ENCODE assay signal across 8 cellular contexts in genomic region chr11:748007-748359, GRCh38. TPM values are rescaled to one million over a fixed set of nuclear protein-coding genes. Genes with fewer than 3 reads are reported as not detected.
A peak's percentile ranks its signal among the peaks of the same experiment; 100 is the strongest.
DNase-seq lines count a peak whose midpoint lies in the region; ATAC-seq and TF ChIP-seq lines count a peak whose summit lies in the region.

No MANE protein-coding gene starts in this region.

- 3 to 4% methylated on average over 18 of the region's 18 CpGs for WGBS in sigmoid colon, 2 donors

- H3K9me3 ChIP-seq in sigmoid colon, result no peaks in the 10 kb centered on the region

- peaks cover 8% of the 10 kb centered on the region for H3K36me3 Mint-ChIP-seq in activated CD4-positive, alpha-beta memory T cell treated with anti-CD3 and anti-CD28 coated beads for 36 hours

- TF ChIP-seq POLR2A in sigmoid colon (IDR thresholded peaks at IDR 0.05), result no peak

- peaks cover 0 to 30% (median 22%) of the 10 kb centered on the region in 4 donors for H3K4me1 ChIP-seq in sigmoid colon

- peaks cover 17% of the 10 kb centered on the region for H3K4me1 Mint-ChIP-seq in activated CD4-positive, alpha-beta memory T cell treated with anti-CD3 and anti-CD28 coated beads for 36 hours (ENCODE audit: low read depth)

- no peaks in the 10 kb centered on the region for H3K27me3 ChIP-seq in sigmoid colon

- peak; percentile 9 for ATAC-seq in HG02588 (IDR thresholded peaks at IDR 0.05; ENCODE audit: unreplicated experiment)
- ATAC-seq in left cardiac atrium, result peak; percentile 5 to 34

- H3K4me3 ChIP-seq in GM12865 (ENCODE audit: low read depth, low read length), result peak overlapping the region; percentile 74
- H3K4me3 ChIP-seq in sigmoid colon, result peak overlapping the region; percentile 76 to 99 (median 97)

- TF ChIP-seq EP300 in sigmoid colon (IDR thresholded peaks at IDR 0.05), result no peak

- no peak for DNase-seq in GM12865 (ENCODE audit: low read depth)
- DNase-seq in activated CD4-positive, alpha-beta memory T cell treated with anti-CD3 and anti-CD28 coated beads for 36 hours, result no peak
- no peak for DNase-seq in left cardiac atrium
- peak; percentile 64 for DNase-seq in sigmoid colon
- no peak for DNase-seq in NCI-H345 (lab: John Stamatoyannopoulos, UW)
- no peak for DNase-seq in NCI-H526 treated with DMSO at 0.1 percent for 48 hours (lab: John Stamatoyannopoulos, UW)
- DNase-seq in HT-29 (ENCODE audit: low spot score), result no peak

- H3K27ac ChIP-seq in sigmoid colon, result peak overlapping the region; percentile 82 to 89 (median 87)

- peak overlapping the region; percentile 54 for H3K27ac Mint-ChIP-seq in activated CD4-positive, alpha-beta memory T cell treated with anti-CD3 and anti-CD28 coated beads for 36 hours

- peak overlapping the region; percentile 81 for H3K4me3 Mint-ChIP-seq in activated CD4-positive, alpha-beta memory T cell treated with anti-CD3 and anti-CD28 coated beads for 36 hours

- POLR2A ChIA-PET in activated CD4-positive, alpha-beta memory T cell treated with anti-CD3 and anti-CD28 coated beads for 36 hours (lab: Charles Lee), result interaction anchor here (0.6 to 2.9 kb wide), 8 partner anchors 9 to 55 kb away, joined by 3 to 13 read pairs (median 3); partner anchors contain the start of gene CEND1

- TF ChIP-seq CTCF in GM12865 (IDR thresholded peaks at IDR 0.05; ENCODE audit: insufficient read depth, low read depth, low read length, missing control alignments) (no peak), sigmoid colon (IDR thresholded peaks at IDR 0.05) (no peak)

- CTCF ChIA-PET in activated CD4-positive, alpha-beta memory T cell treated with anti-CD3 and anti-CD28 coated beads for 36 hours (lab: Charles Lee), result interaction anchor here (1.4 to 3.6 kb wide), 3 partner anchors 14 to 193 kb away, joined by 5 to 16 read pairs (median 7); no protein-coding TSS in a partner anchor

- H3K36me3 ChIP-seq in sigmoid colon, result no peaks in the 10 kb centered on the region

- no peaks in the 10 kb centered on the region for H3K9me3 Mint-ChIP-seq in activated CD4-positive, alpha-beta memory T cell treated with anti-CD3 and anti-CD28 coated beads for 36 hours

- H3K27me3 Mint-ChIP-seq in activated CD4-positive, alpha-beta memory T cell treated with anti-CD3 and anti-CD28 coated beads for 36 hours, result no peaks in the 10 kb centered on the region

- intact Hi-C loops in activated CD4-positive, alpha-beta memory T cell treated with anti-CD3 and anti-CD28 coated beads for 36 hours (cut with micrococcal nuclease), result no loop called here
- intact Hi-C loops in left cardiac atrium (cut with DNase I) (no loop called here), sigmoid colon (cut with DNase I) (loop anchor here (5.0 kb wide), 1 partner anchor 49 kb away; the partner anchor contains the start of gene SLC25A22)

RNA-seq across cellular contexts. Expression of gene TALDO1, which starts 0.7 kb away (rescaled TPM):
- 100 to 1,000 TPM; 284 to 296 TPM for total RNA-seq in activated CD4-positive, alpha-beta memory T cell treated with anti-CD3 and anti-CD28 coated beads for 36 hours
- total RNA-seq in left cardiac atrium, result 100 to 1,000 TPM; 107 to 121 TPM
- 100 to 1,000 TPM in 2 of 4 donors, 10 to 100 TPM in 2; 94.6 to 133 (median 108) TPM for total RNA-seq in sigmoid colon
- 100 to 1,000 TPM; 142 to 177 (median 170) TPM for polyA plus RNA-seq in sigmoid colon
- 669 and 686 TPM in 2 replicates for total RNA-seq in HT-29 (2014; rRNA removed; shearing (Covaris generic))

RNA-seq across cellular contexts. Expression of gene GATD1, which starts 29.3 kb away (rescaled TPM):
- total RNA-seq in activated CD4-positive, alpha-beta memory T cell treated with anti-CD3 and anti-CD28 coated beads for 36 hours, result 10 to 100 TPM; 36.6 to 39.1 TPM
- total RNA-seq in left cardiac atrium (10 to 100 TPM; 29.8 to 43.5 TPM), sigmoid colon (10 to 100 TPM in 3 of 4 donors, 1 to 10 TPM in 1; 6.7 to 26.3 (median 14.9) TPM)
- polyA plus RNA-seq in sigmoid colon, result 10 to 100 TPM in 2 of 3 donors, 1 to 10 TPM in 1; 7.8 to 55.9 (median 40.0) TPM
- 128 and 132 TPM in 2 replicates for total RNA-seq in HT-29 (2014; rRNA removed; shearing (Covaris generic))

RNA-seq across cellular contexts. Expression of gene CEND1, which starts 41.9 kb away (rescaled TPM):
- 1 to 10 TPM in 1 of 2 experiments, under 1 TPM in 1; 0.68 to 1.1 TPM for total RNA-seq in activated CD4-positive, alpha-beta memory T cell treated with anti-CD3 and anti-CD28 coated beads for 36 hours
- total RNA-seq in left cardiac atrium, result under 1 TPM in 1 of 2 donors, not detected in 1; 0.58 TPM
- total RNA-seq in sigmoid colon, result 1 to 10 TPM; 1.8 to 3.6 (median 2.6) TPM
- polyA plus RNA-seq in sigmoid colon, result 1 to 10 TPM in 1 of 3 donors, not detected in 2; 2.0 TPM
- 0.47 TPM in 1 of 2 replicates, not detected in the other for total RNA-seq in HT-29 (2014; rRNA removed; shearing (Covaris generic))

RNA-seq across cellular contexts. Expression of gene EPS8L2, which starts 42.0 kb away (rescaled TPM):
- total RNA-seq in activated CD4-positive, alpha-beta memory T cell treated with anti-CD3 and anti-CD28 coated beads for 36 hours, result 10 to 100 TPM; 12.4 to 12.6 TPM
- total RNA-seq in left cardiac atrium (1 to 10 TPM; 6.5 to 8.0 TPM), sigmoid colon (10 to 100 TPM in 2 of 4 donors, 1 to 10 TPM in 2; 5.4 to 15.6 (median 11.6) TPM)
- 100 to 1,000 TPM; 153 to 168 (median 155) TPM for polyA plus RNA-seq in sigmoid colon
- 473 and 503 TPM in 2 replicates for total RNA-seq in HT-29 (2014; rRNA removed; shearing (Covaris generic))

RNA-seq across cellular contexts. Expression of gene SLC25A22, which starts 50.1 kb away (rescaled TPM):
- 10 to 100 TPM; 28.4 to 32.2 TPM for total RNA-seq in activated CD4-positive, alpha-beta memory T cell treated with anti-CD3 and anti-CD28 coated beads for 36 hours
- total RNA-seq in left cardiac atrium (10 to 100 TPM in 1 of 2 donors, 1 to 10 TPM in 1; 6.5 to 11.6 TPM), sigmoid colon (1 to 10 TPM; 3.8 to 7.2 (median 5.4) TPM)
- polyA plus RNA-seq in sigmoid colon, result 10 to 100 TPM in 1 of 3 donors, 1 to 10 TPM in 2; 7.8 to 26.4 (median 9.7) TPM
- total RNA-seq in HT-29 (2014; rRNA removed; shearing (Covaris generic)), result 82.6 and 108 TPM in 2 replicates
